ENCODE assay signal across 9 cellular contexts in the genomic region with DNA sequence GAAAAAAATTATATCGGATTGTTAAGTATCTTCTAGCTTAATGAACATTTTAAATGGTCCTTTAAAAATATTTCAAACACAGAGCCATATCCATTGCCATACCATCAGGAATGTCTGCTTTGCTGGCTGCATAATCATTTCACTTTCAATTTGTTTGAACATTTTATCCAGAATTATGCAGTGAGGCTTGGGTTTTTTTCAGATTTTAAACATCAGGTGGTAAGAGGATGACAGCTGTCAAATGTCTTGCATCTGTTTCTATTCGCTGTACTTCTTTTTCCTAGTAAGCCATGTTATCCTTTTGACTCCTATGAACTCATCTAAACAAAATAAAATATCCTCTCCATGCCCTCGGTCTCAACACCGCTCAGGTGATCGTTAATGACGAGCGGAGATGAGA. TPM values are rescaled to one million over a fixed set of nuclear protein-coding genes. Genes with fewer than 3 reads are reported as not detected.
DNase-seq lines count a peak whose midpoint lies in the region; ATAC-seq, FAIRE-seq and TF ChIP-seq lines count a peak whose summit lies in the region.
"Had no signal": no experiment of that assay in that cellular context is flagged by ENCODE, and none has a peak within 500 bp of the region (broad histone marks: within the 10 kb centered on the region; RNA-seq: fewer than 3 reads in every experiment).

No MANE protein-coding gene starts in this region.

- no peak for FAIRE-seq in small intestine (lab: Jason Lieb, UNC)

- DNase-seq in DMS53 (lab: John Stamatoyannopoulos, UW) = peak; percentile 44
- DNase-seq in DMS53 treated with DMSO at 0.1 percent for 48 hours (lab: John Stamatoyannopoulos, UW; ENCODE audit: unreplicated experiment) = no peak
- no peak for DNase-seq in SK-N-MC (ENCODE audit: low read depth, low spot score)
- DNase-seq in foreskin keratinocyte = no peak
- DNase-seq in small intestine = no peak
- no peak for DNase-seq in DMS153 treated with DMSO at 0.1 percent for 48 hours (lab: John Stamatoyannopoulos, UW; ENCODE audit: unreplicated experiment)
- DNase-seq in DMS79 (lab: John Stamatoyannopoulos, UW) = no peak
- DNase-seq in KG1 (lab: John Stamatoyannopoulos, UW) = no peak

- TF ChIP-seq CTCF in foreskin keratinocyte (conservative IDR thresholded peaks at IDR 0.05) = no peak

- H3K4me1 ChIP-seq in foreskin keratinocyte = peaks cover 9% of the 10 kb centered on the region
- H3K4me1 ChIP-seq in small intestine (ENCODE audit: control insufficient read depth in 2 of 2, insufficient read depth in 1 of 2, low read depth in 1 of 2, low read length in 1 of 2) = peaks cover 0 to 3% of the 10 kb centered on the region in 2 donors

- H3K27ac ChIP-seq in SK-N-MC = 0 out of 2 replicates have a peak overlapping the region, but pooled peaks have one; percentile 81
- peak overlapping the region; percentile 84 for H3K27ac ChIP-seq in foreskin keratinocyte
- H3K27ac ChIP-seq in small intestine (ENCODE audit: low read depth in 1 of 2, low read length in 1 of 2) = peak overlapping the region in 1 of 2 donors; percentile 89

- no peaks in the 10 kb centered on the region for H3K9me3 ChIP-seq in SK-N-MC (ENCODE audit: low read depth, low read length)
- no peaks in the 10 kb centered on the region for H3K9me3 ChIP-seq in small intestine (ENCODE audit: control insufficient read depth, low read depth)

- H3K27me3 ChIP-seq in foreskin keratinocyte (no peaks in the 10 kb centered on the region), small intestine (ENCODE audit: control insufficient read depth in 2 of 2, insufficient read depth in 2 of 2, low read length in 2 of 2) (no peaks in the 10 kb centered on the region)

- 2 to 6% (median 5%) methylated on average over 7 of the region's 7 CpGs for WGBS in small intestine, 3 donors

- peaks cover 12% of the 10 kb centered on the region for H3K36me3 ChIP-seq in SK-N-MC (ENCODE audit: insufficient read depth, low read length)
- no peaks in the 10 kb centered on the region for H3K36me3 ChIP-seq in small intestine (ENCODE audit: control insufficient read depth in 2 of 2, insufficient read depth in 2 of 2, low read length in 2 of 2)

- H3K4me3 ChIP-seq in SK-N-MC (peak overlapping the region; percentile 92), small intestine (ENCODE audit: low read depth in 1 of 2, low read length in 2 of 2) (peak overlapping the region; percentile 82 to 94)

- H3K9ac ChIP-seq in SK-N-MC (ENCODE audit: insufficient read length) = peak overlapping the region; percentile 95

- no peak for ATAC-seq in foreskin keratinocyte

RNA-seq across cellular contexts. Expression of a gene that starts 0.8 kb away (rescaled TPM):
- 57.6 and 58.6 TPM in 2 replicates for total RNA-seq in foreskin keratinocyte
- polyA plus RNA-seq in foreskin keratinocyte (15.3 and 20.4 TPM in 2 replicates), small intestine (10 to 100 TPM in 2 of 3 donors, 1 to 10 TPM in 1; 7.4 to 20.3 (median 10.8) TPM)

RNA-seq across cellular contexts. Expression of a gene that starts 41.4 kb away (rescaled TPM):
- 0.03 TPM in 1 of 2 replicates, not detected in the other for total RNA-seq in foreskin keratinocyte
- 0.01 TPM in 1 of 2 replicates, not detected in the other for polyA plus RNA-seq in foreskin keratinocyte
- polyA plus RNA-seq in small intestine = under 1 TPM; 0.36 to 0.89 (median 0.54) TPM
- total RNA-seq: NCI-H460 had no signal
